1 cellular context compared by ENCODE assay signal in genomic region chr17:68094481-68095078, GRCh38.
A peak's percentile ranks its signal among the peaks of the same experiment; 100 is the strongest.
TF ChIP-seq lines count a peak whose summit lies in the region.

No MANE protein-coding gene starts in this region.

TF ChIP-seq in HepG2, 621 proteins besides CTCF, POLR2A, EP300 and RAD21 (continued from another document):
- TF ChIP-seq ZFX (CRISPR knock-in tag; IDR thresholded peaks at IDR 0.05; ENCODE audit: low read depth), result 0 out of 2 replicates have a peak, but pooled peaks have one; percentile 11
- TF ChIP-seq RCOR2 (CRISPR knock-in tag; IDR thresholded peaks at IDR 0.05), result no peak
- peak; percentile 24; the same call in 1 of the 2 replicates for TF ChIP-seq FOSL2 (CRISPR knock-in tag; IDR thresholded peaks at IDR 0.05)
- TF ChIP-seq UBTF (CRISPR knock-in tag; IDR thresholded peaks at IDR 0.05), result no peak
- 0 out of 2 replicates have a peak, but pooled peaks have one; percentile 37 for TF ChIP-seq IRF9 (CRISPR knock-in tag; IDR thresholded peaks at IDR 0.05; ENCODE audit: borderline replicate concordance)
- TF ChIP-seq ZNF747 (CRISPR knock-in tag; IDR thresholded peaks at IDR 0.05; ENCODE audit: borderline replicate concordance), result 0 out of 2 replicates have a peak, but pooled peaks have one; percentile 22
- TF ChIP-seq HOXA5 (CRISPR knock-in tag; IDR thresholded peaks at IDR 0.05), result no peak
- peak; percentile 41; the same call in 1 of the 2 replicates for TF ChIP-seq PBX2 (CRISPR knock-in tag; IDR thresholded peaks at IDR 0.05)
- TF ChIP-seq MAX (IDR thresholded peaks at IDR 0.05), result 0 out of 2 replicates have a peak, but pooled peaks have one; percentile 20
- 0 out of 4 replicates have a peak, but pooled peaks of 1 of the 2 experiments have one; percentile 17 for TF ChIP-seq NR2F1 (CRISPR knock-in tag; IDR thresholded peaks at IDR 0.05)
- TF ChIP-seq NR1H2 (CRISPR knock-in tag; IDR thresholded peaks at IDR 0.05; ENCODE audit: borderline replicate concordance, low read depth), result no peak
- no peak for TF ChIP-seq TEF (CRISPR knock-in tag; IDR thresholded peaks at IDR 0.05)
